Comparison of ENCODE assay signal across 15 cellular contexts in the genomic region with DNA sequence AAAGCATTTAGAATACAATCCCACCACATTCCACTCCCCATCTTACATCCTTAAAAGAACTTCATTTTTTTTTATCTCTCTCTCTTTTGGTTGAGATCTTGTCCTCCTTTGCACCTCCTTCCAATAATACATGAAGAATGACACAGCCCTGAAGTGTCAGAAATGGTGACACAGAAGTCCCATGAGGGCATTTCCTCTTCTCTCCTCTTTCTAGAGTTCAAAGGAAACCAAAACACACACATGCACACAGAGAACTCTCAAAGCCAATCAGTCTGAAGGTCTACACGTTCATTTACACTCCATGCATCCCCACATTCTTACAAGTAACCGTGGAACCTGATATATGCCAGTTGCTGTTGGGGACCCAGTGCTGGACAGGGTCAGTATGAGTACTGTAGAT.
A peak's percentile ranks its signal among the peaks of the same experiment; 100 is the strongest.
DNase-seq lines count a peak whose midpoint lies in the region; ATAC-seq lines count a peak whose summit lies in the region.
"Had no signal": no experiment of that assay in that cellular context is flagged by ENCODE, and none has a peak within 500 bp of the region (broad histone marks: within the 10 kb centered on the region; RNA-seq: fewer than 3 reads in every experiment).

No MANE protein-coding gene starts in this region.

- DNase-seq in activated CD4-positive, alpha-beta T cell treated with anti-CD3 and anti-CD28 coated beads for 36 hours = peak; percentile 59
- DNase-seq in activated CD4-positive, alpha-beta T cell treated with anti-CD3 and anti-CD28 coated beads for 1 hour = no peak
- peak in 1 of 2 donors; percentile 8 for DNase-seq in activated T-cell treated with anti-CD3 and anti-CD28 coated beads, Interleukin-2, amount 50 U/mL, for 72 hours
- no peak for DNase-seq in activated T-cell treated with anti-CD3 and anti-CD28 coated beads, Interleukin-2, amount 50 U/mL, for 24 hours
- peak; percentile 22 for DNase-seq in stimulated activated CD4-positive, alpha-beta T cell treated with anti-CD3 and anti-CD28 coated beads, Interleukin-1b, Interleukin-23, amount 100 ng/mL, for 48 hours
- DNase-seq in stimulated activated CD4-positive, alpha-beta T cell treated with anti-CD3 and anti-CD28 coated beads, Interleukin-4, amount 100 ng/mL, for 24 hours = no peak
- DNase-seq: CD8-positive, alpha-beta T cell; COR-L47; DMS153; DMS79 treated with DMSO at 0.1 percent for 48 hours; EL; GOT3; H9 had no signal

- peaks cover 11% of the 10 kb centered on the region for H3K4me1 Mint-ChIP-seq in activated CD4-positive, alpha-beta T cell treated with anti-CD3 and anti-CD28 coated beads for 36 hours
- peaks cover 14% of the 10 kb centered on the region for H3K4me1 Mint-ChIP-seq in activated T-cell treated with anti-CD3 and anti-CD28 coated beads, Interleukin-2, amount 50 U/mL, for 72 hours (ENCODE audit: low read depth)
- peaks cover 10% of the 10 kb centered on the region for H3K4me1 Mint-ChIP-seq in activated T-cell treated with anti-CD3 and anti-CD28 coated beads, Interleukin-2, amount 50 U/mL, for 24 hours (ENCODE audit: low read depth)
- H3K4me1 Mint-ChIP-seq: CD14-positive monocyte, H9 had no signal

- CTCF ChIA-PET in activated CD4-positive, alpha-beta T cell treated with anti-CD3 and anti-CD28 coated beads for 36 hours (lab: Charles Lee) = interaction anchor here (0.6 to 1.0 kb wide), 3 partner anchors 10 to 327 kb away, joined by 3 to 6 read pairs (median 3); no protein-coding TSS in a partner anchor

- no peaks in the 10 kb centered on the region for H3K36me3 Mint-ChIP-seq in activated CD4-positive, alpha-beta T cell treated with anti-CD3 and anti-CD28 coated beads for 36 hours (ENCODE audit: low read depth)
- H3K36me3 Mint-ChIP-seq in activated T-cell treated with anti-CD3 and anti-CD28 coated beads, Interleukin-2, amount 50 U/mL, for 72 hours (ENCODE audit: insufficient read depth in 2 of 2) = no peaks in the 10 kb centered on the region
- H3K36me3 Mint-ChIP-seq in activated T-cell treated with anti-CD3 and anti-CD28 coated beads, Interleukin-2, amount 50 U/mL, for 24 hours (ENCODE audit: low read depth) = no peaks in the 10 kb centered on the region
- H3K36me3 Mint-ChIP-seq: CD14-positive monocyte; CD8-positive, alpha-beta T cell had no signal

- no peak overlapping the region for H3K4me3 Mint-ChIP-seq in activated CD4-positive, alpha-beta T cell treated with anti-CD3 and anti-CD28 coated beads for 36 hours
- no peak overlapping the region for H3K4me3 Mint-ChIP-seq in activated T-cell treated with anti-CD3 and anti-CD28 coated beads, Interleukin-2, amount 50 U/mL, for 72 hours
- no peak overlapping the region for H3K4me3 Mint-ChIP-seq in activated T-cell treated with anti-CD3 and anti-CD28 coated beads, Interleukin-2, amount 50 U/mL, for 24 hours
- H3K4me3 Mint-ChIP-seq: CD14-positive monocyte; CD8-positive, alpha-beta T cell; H9 had no signal

- H3K27me3 Mint-ChIP-seq in activated CD4-positive, alpha-beta T cell treated with anti-CD3 and anti-CD28 coated beads for 36 hours = peaks cover 6% of the 10 kb centered on the region
- peaks cover 26% of the 10 kb centered on the region for H3K27me3 Mint-ChIP-seq in activated T-cell treated with anti-CD3 and anti-CD28 coated beads, Interleukin-2, amount 50 U/mL, for 72 hours (ENCODE audit: low read depth)
- H3K27me3 Mint-ChIP-seq in activated T-cell treated with anti-CD3 and anti-CD28 coated beads, Interleukin-2, amount 50 U/mL, for 24 hours = peaks cover 28% of the 10 kb centered on the region

- no peak overlapping the region for H3K27ac Mint-ChIP-seq in activated CD4-positive, alpha-beta T cell treated with anti-CD3 and anti-CD28 coated beads for 36 hours
- no peak overlapping the region for H3K27ac Mint-ChIP-seq in activated T-cell treated with anti-CD3 and anti-CD28 coated beads, Interleukin-2, amount 50 U/mL, for 72 hours
- no peak overlapping the region for H3K27ac Mint-ChIP-seq in activated T-cell treated with anti-CD3 and anti-CD28 coated beads, Interleukin-2, amount 50 U/mL, for 24 hours
- H3K27ac Mint-ChIP-seq: CD14-positive monocyte; CD8-positive, alpha-beta T cell; H9 had no signal

- intact Hi-C loops in activated CD4-positive, alpha-beta T cell treated with anti-CD3 and anti-CD28 coated beads for 36 hours (cut with DNase I, micrococcal nuclease) = no loop called here

- no peaks in the 10 kb centered on the region for H3K9me3 Mint-ChIP-seq in activated CD4-positive, alpha-beta T cell treated with anti-CD3 and anti-CD28 coated beads for 36 hours (ENCODE audit: low read depth)
- H3K9me3 Mint-ChIP-seq in activated T-cell treated with anti-CD3 and anti-CD28 coated beads, Interleukin-2, amount 50 U/mL, for 72 hours = no peaks in the 10 kb centered on the region
- H3K9me3 Mint-ChIP-seq in activated T-cell treated with anti-CD3 and anti-CD28 coated beads, Interleukin-2, amount 50 U/mL, for 24 hours = no peaks in the 10 kb centered on the region
- H3K9me3 Mint-ChIP-seq: CD14-positive monocyte; CD8-positive, alpha-beta T cell; H9 had no signal

- POLR2A ChIA-PET in activated CD4-positive, alpha-beta T cell treated with anti-CD3 and anti-CD28 coated beads for 36 hours (lab: Charles Lee) = no interaction called here

- peak; percentile 92 for ATAC-seq in activated CD4-positive, alpha-beta T cell treated with anti-CD3 and anti-CD28 coated beads for 36 hours
- peak; percentile 77 to 78 for ATAC-seq in activated T-cell treated with anti-CD3 and anti-CD28 coated beads, Interleukin-2, amount 50 U/mL, for 72 hours (replicated peaks in 1 of 2)
- no peak for ATAC-seq in HG03342 (IDR thresholded peaks at IDR 0.05; ENCODE audit: unreplicated experiment)
- ATAC-seq: CD8-positive, alpha-beta T cell had no signal

Comparison
In these comparisons a context has a peak if more than half of its experiments do, and no peak if none do; other contexts are left out.
1. DNase-seq: peak in activated CD4-positive, alpha-beta T cell treated with anti-CD3 and anti-CD28 coated beads for 36 hours (single experiment) and stimulated activated CD4-positive, alpha-beta T cell treated with anti-CD3 and anti-CD28 coated beads, Interleukin-1b, Interleukin-23, amount 100 ng/mL, for 48 hours (single experiment); none in activated CD4-positive, alpha-beta T cell treated with anti-CD3 and anti-CD28 coated beads for 1 hour (single experiment), activated T-cell treated with anti-CD3 and anti-CD28 coated beads, Interleukin-2, amount 50 U/mL, for 24 hours (single experiment) and stimulated activated CD4-positive, alpha-beta T cell treated with anti-CD3 and anti-CD28 coated beads, Interleukin-4, amount 100 ng/mL, for 24 hours (single experiment).